Comparison of ENCODE assay signal across 10 cellular contexts in genomic region chr21:45080639-45081414, GRCh38. TPM values are rescaled to one million over a fixed set of nuclear protein-coding genes. Genes with fewer than 3 reads are reported as not detected.
A peak's percentile ranks its signal among the peaks of the same experiment; 100 is the strongest.
DNase-seq lines count a peak whose midpoint lies in the region; TF ChIP-seq lines count a peak whose summit lies in the region.
"Had no signal": no experiment of that assay in that cellular context is flagged by ENCODE, and none has a peak within 500 bp of the region (broad histone marks: within the 10 kb centered on the region; RNA-seq: fewer than 3 reads in every experiment).

No MANE protein-coding gene starts in this region.

- H3K4me3 ChIP-seq in left ventricle myocardium inferior, result no peak overlapping the region
- H3K4me3 ChIP-seq in Caco-2 (ENCODE audit: low read depth, low read length), result no peak overlapping the region
- H3K4me3 ChIP-seq: lung had no signal

- no peaks in the 10 kb centered on the region for H3K27me3 Mint-ChIP-seq in Caco-2 (ENCODE audit: insufficient read depth, unreplicated experiment)

- H3K27ac Mint-ChIP-seq in Caco-2 (ENCODE audit: unreplicated experiment), result no peak overlapping the region

- H3K36me3 Mint-ChIP-seq in Caco-2 (ENCODE audit: insufficient read depth, unreplicated experiment), result peaks cover 18% of the 10 kb centered on the region

- H3K9me3 ChIP-seq in left ventricle myocardium inferior (replicated peaks) (no peaks in the 10 kb centered on the region), Caco-2 (no peaks in the 10 kb centered on the region)

- CTCF ChIA-PET in Caco-2 (lab: Charles Lee), result interaction anchor here (0.9 to 1.5 kb wide), 2 partner anchors 48 to 56 kb away, joined by 3 read pairs; no protein-coding TSS in a partner anchor

- no peak overlapping the region for H3K4me3 Mint-ChIP-seq in Caco-2 (ENCODE audit: unreplicated experiment)

- DNase-seq in stimulated activated CD4-positive, alpha-beta T cell treated with anti-CD3 and anti-CD28 coated beads, Interleukin-2, amount 100 ng/mL, for 24 hours, result peak; percentile 45 to 47
- DNase-seq in stimulated activated CD4-positive, alpha-beta T cell treated with anti-CD3 and anti-CD28 coated beads, Interleukin-4, amount 100 ng/mL, for 1 hour, result no peak
- DNase-seq in activated effector memory CD4-positive, alpha-beta T cell treated with anti-CD3 and anti-CD28 coated beads, Interleukin-2, amount 50 U/mL, for 16 hours, result peak; percentile 83
- no peak for DNase-seq in left ventricle myocardium inferior
- no peak for DNase-seq in NCI-H187 treated with DMSO at 0.1 percent for 48 hours (lab: John Stamatoyannopoulos, UW)
- no peak for DNase-seq in DMS53 (lab: John Stamatoyannopoulos, UW)
- no peak for DNase-seq in NCI-H187 (lab: John Stamatoyannopoulos, UW)
- no peak for DNase-seq in Caco-2
- DNase-seq: SHP77 had no signal

- no peaks in the 10 kb centered on the region for H3K27me3 ChIP-seq in left ventricle myocardium inferior (ENCODE audit: low read depth)
- H3K27me3 ChIP-seq in Caco-2 (replicated peaks; ENCODE audit: control insufficient read depth, insufficient read depth, low read length), result no peaks in the 10 kb centered on the region

- H3K27ac ChIP-seq in left ventricle myocardium inferior (replicated peaks), result peak overlapping the region; percentile 24

- no TSS peak for BruUV-seq in Caco-2 (replicated peaks; lab: Mats Ljungman, UMichigan)

- intact Hi-C loops in left ventricle myocardium inferior (cut with micrococcal nuclease), result no loop called here
- intact Hi-C loops in Caco-2 (cut with micrococcal nuclease; ENCODE audit: unreplicated experiment), result no loop called here

- H3K36me3 ChIP-seq in left ventricle myocardium inferior, result peaks cover 7% of the 10 kb centered on the region
- peaks cover 2% of the 10 kb centered on the region; the same call in 1 of the 2 replicates for H3K36me3 ChIP-seq in Caco-2 (ENCODE audit: control insufficient read depth, insufficient read depth, low read length)

- H3K4me1 Mint-ChIP-seq in Caco-2 (ENCODE audit: low read depth, unreplicated experiment), result peaks cover 11% of the 10 kb centered on the region

- H3K4me1 ChIP-seq in left ventricle myocardium inferior (peaks cover 76% of the 10 kb centered on the region), Caco-2 (no peaks in the 10 kb centered on the region)

- POLR2A ChIA-PET in Caco-2 (lab: Charles Lee), result no interaction called here

- no peak for TF ChIP-seq CTCF in left ventricle myocardium inferior (IDR thresholded peaks at IDR 0.05; ENCODE audit: borderline replicate concordance)
- no peak for TF ChIP-seq CTCF in Caco-2 (IDR thresholded peaks at IDR 0.05; ENCODE audit: insufficient read depth in 1 of 2, low read depth in 1 of 2, low read length in 1 of 2, severe bottlenecking in 1 of 2, unreplicated experiment in 1 of 2)

- H3K9me3 Mint-ChIP-seq in Caco-2 (ENCODE audit: unreplicated experiment), result no peaks in the 10 kb centered on the region

RNA-seq across cellular contexts. Expression of gene ADARB1, which starts 6.4 kb away (rescaled TPM):
- total RNA-seq in left ventricle myocardium inferior (15.5 TPM), Caco-2 (2022) (25.4 and 25.8 TPM in 2 replicates)

Comparison
In these comparisons a context has a peak if more than half of its experiments do, and no peak if none do; other contexts are left out.
1. DNase-seq: peak in stimulated activated CD4-positive, alpha-beta T cell treated with anti-CD3 and anti-CD28 coated beads, Interleukin-2, amount 100 ng/mL, for 24 hours (2 of 2) and activated effector memory CD4-positive, alpha-beta T cell treated with anti-CD3 and anti-CD28 coated beads, Interleukin-2, amount 50 U/mL, for 16 hours (single experiment); none in stimulated activated CD4-positive, alpha-beta T cell treated with anti-CD3 and anti-CD28 coated beads, Interleukin-4, amount 100 ng/mL, for 1 hour (single experiment), left ventricle myocardium inferior (single experiment), NCI-H187 treated with DMSO at 0.1 percent for 48 hours (single experiment), DMS53 (single experiment), NCI-H187 (0 of 2) and Caco-2 (0 of 2).